In genomic region chrX:36908801-36909403, GRCh38 we compare ENCODE assay signal across 8 cellular contexts.
DNase-seq lines count a peak whose midpoint lies in the region; ATAC-seq and TF ChIP-seq lines count a peak whose summit lies in the region.

No MANE protein-coding gene starts in this region.

- H3K9me3 ChIP-seq in left ventricle myocardium inferior (replicated peaks) = no peaks in the 10 kb centered on the region
- H3K9me3 ChIP-seq in right atrium auricular region = no peaks in the 10 kb centered on the region
- no peaks in the 10 kb centered on the region for H3K9me3 ChIP-seq in SK-N-MC (ENCODE audit: low read depth, low read length)

- peak; percentile 44 for TF ChIP-seq CTCF in left ventricle myocardium inferior (IDR thresholded peaks at IDR 0.05; ENCODE audit: borderline replicate concordance)
- peak in 1 of 2 donors; percentile 59 for TF ChIP-seq CTCF in right atrium auricular region (IDR thresholded peaks at IDR 0.05)

- H3K36me3 ChIP-seq in left ventricle myocardium inferior (no peaks in the 10 kb centered on the region), right atrium auricular region (no peaks in the 10 kb centered on the region), SK-N-MC (ENCODE audit: insufficient read depth, low read length) (no peaks in the 10 kb centered on the region)

- DNase-seq in left ventricle myocardium inferior (no peak), right atrium auricular region (ENCODE audit: low spot score) (no peak), HuH-7 (ENCODE audit: low spot score) (peak; percentile 1), SK-N-MC (ENCODE audit: low read depth, low spot score) (peak; percentile 61), glomerular visceral epithelial cell (ENCODE audit: extremely low spot score) (peak; percentile 12), ureter (ENCODE audit: low spot score) (no peak)
- DNase-seq in activated effector memory CD4-positive, alpha-beta T cell treated with anti-CD3 and anti-CD28 coated beads, Interleukin-2, amount 50 U/mL, for 16 hours = no peak

- no peaks in the 10 kb centered on the region for H3K4me1 ChIP-seq in left ventricle myocardium inferior
- H3K4me1 ChIP-seq in right atrium auricular region = no peaks in the 10 kb centered on the region

- intact Hi-C loops in left ventricle myocardium inferior (cut with micrococcal nuclease) = no loop called here

- H3K27ac ChIP-seq in left ventricle myocardium inferior (replicated peaks) (no peak overlapping the region), right atrium auricular region (no peak overlapping the region), SK-N-MC (no peak overlapping the region)

- H3K9ac ChIP-seq in SK-N-MC (ENCODE audit: insufficient read length) = no peak overlapping the region

- ATAC-seq in HG02884 (IDR thresholded peaks at IDR 0.05; ENCODE audit: unreplicated experiment) = no peak

- no peaks in the 10 kb centered on the region for H3K27me3 ChIP-seq in left ventricle myocardium inferior (ENCODE audit: low read depth)
- no peaks in the 10 kb centered on the region for H3K27me3 ChIP-seq in right atrium auricular region

- H3K4me3 ChIP-seq in left ventricle myocardium inferior = no peak overlapping the region
- no peak overlapping the region for H3K4me3 ChIP-seq in right atrium auricular region
- no peak overlapping the region for H3K4me3 ChIP-seq in SK-N-MC

Comparison
In these comparisons a context has a peak if more than half of its experiments do, and no peak if none do; other contexts are left out.
1. DNase-seq: peak in HuH-7 (single experiment), SK-N-MC (single experiment) and glomerular visceral epithelial cell (single experiment); none in left ventricle myocardium inferior (single experiment), right atrium auricular region (single experiment), activated effector memory CD4-positive, alpha-beta T cell treated with anti-CD3 and anti-CD28 coated beads, Interleukin-2, amount 50 U/mL, for 16 hours (single experiment) and ureter (single experiment).